Comparison of ENCODE assay signal across 16 cellular contexts in genomic region chr3:141277451-141277850, GRCh38. TPM values are rescaled to one million over a fixed set of nuclear protein-coding genes. Genes with fewer than 3 reads are reported as not detected.
DNase-seq lines count a peak whose midpoint lies in the region; ATAC-seq and TF ChIP-seq lines count a peak whose summit lies in the region.
"Had no signal": no experiment of that assay in that cellular context is flagged by ENCODE, and none has a peak within 500 bp of the region (broad histone marks: within the 10 kb centered on the region; RNA-seq: fewer than 3 reads in every experiment).

No MANE protein-coding gene starts in this region.

- H3K9me3 ChIP-seq in PC-9 (ENCODE audit: insufficient read depth, low read depth): no peaks in the 10 kb centered on the region
- H3K9me3 ChIP-seq in uterus: no peaks in the 10 kb centered on the region
- H3K9me3 ChIP-seq: BLaER1, HAP-1 had no signal

- peaks cover 46% of the 10 kb centered on the region for H3F3A ChIP-seq in PC-9 (ENCODE audit: insufficient read depth, low read depth)

- DNase-seq in D341Med (ENCODE audit: low spot score): peak; percentile 2
- DNase-seq in PC-9: no peak
- peak; percentile 41 for DNase-seq in coronary artery (ENCODE audit: low spot score)
- no peak for DNase-seq in uterus
- DNase-seq in epidermal melanocyte (ENCODE audit: insufficient read length, low spot score): no peak
- DNase-seq in HUDEP-2 (lab: John Stamatoyannopoulos, UW; ENCODE audit: unreplicated experiment in 76 of 76): no peak
- DNase-seq: 8988T; CD4-positive, alpha-beta memory T cell; DMS79 treated with DMSO at 0.1 percent for 48 hours; EL; GM23248 had no signal

- TF ChIP-seq CTCF in PC-9 (conservative IDR thresholded peaks at IDR 0.05) (no peak), coronary artery (IDR thresholded peaks at IDR 0.05) (no peak), uterus (IDR thresholded peaks at IDR 0.05) (no peak)

- peak overlapping the region; percentile 47; the same call in 1 of the 2 replicates for H3K4me2 ChIP-seq in PC-9

- H3K4me3 ChIP-seq in PC-9 (no peak overlapping the region), coronary artery (no peak overlapping the region), uterus (no peak overlapping the region)
- H3K4me3 ChIP-seq: BLaER1, GM12878, GM23248, HAP-1 had no signal

- no peak for TF ChIP-seq POLR2A in uterus (IDR thresholded peaks at IDR 0.05)

- H3K27me3 ChIP-seq in PC-9 (ENCODE audit: insufficient read depth, low read depth): no peaks in the 10 kb centered on the region
- no peaks in the 10 kb centered on the region for H3K27me3 ChIP-seq in uterus
- H3K27me3 ChIP-seq: BLaER1 had no signal

- H4K20me1 ChIP-seq in PC-9 (ENCODE audit: insufficient read depth): no peaks in the 10 kb centered on the region
- H4K20me1 ChIP-seq: BLaER1 had no signal

- no peak for ATAC-seq in HG02870 (IDR thresholded peaks at IDR 0.05; ENCODE audit: unreplicated experiment)
- ATAC-seq: GM12878, HepG2 had no signal

- no peaks in the 10 kb centered on the region for H3K9me2 ChIP-seq in PC-9 (ENCODE audit: insufficient read depth)

- H2AFZ ChIP-seq in PC-9: no peak overlapping the region
- H2AFZ ChIP-seq: GM23248 had no signal

- H3K36me3 ChIP-seq in PC-9 (ENCODE audit: low read depth): peaks cover 13% of the 10 kb centered on the region; the same call in 1 of the 2 replicates
- H3K36me3 ChIP-seq in uterus: no peaks in the 10 kb centered on the region
- H3K36me3 ChIP-seq: HAP-1 had no signal

- intact Hi-C loops in PC-9 (cut with micrococcal nuclease; ENCODE audit: unreplicated experiment): no loop called here
- intact Hi-C loops in uterus (cut with DNase I; ENCODE audit: low total_unique reads): no loop called here

- BruUV-seq in PC-9 (replicated peaks; lab: Mats Ljungman, UMichigan): no TSS peak

- POLR2A ChIA-PET in PC-9 (lab: Charles Lee; ENCODE audit: unreplicated experiment): no interaction called here

- CTCF ChIA-PET in PC-9 (lab: Charles Lee): interaction anchor here (0.7 kb wide), 1 partner anchor 46 kb away, joined by 3 read pairs; the partner anchor contains the start of gene PXYLP1

- peaks cover 63% of the 10 kb centered on the region for H3K4me1 ChIP-seq in PC-9 (replicated peaks; ENCODE audit: insufficient read depth)
- no peaks in the 10 kb centered on the region for H3K4me1 ChIP-seq in uterus

- H3K27ac ChIP-seq in PC-9 (peak overlapping the region; percentile 100; the same call in 1 of the 2 replicates), coronary artery (no peak overlapping the region), uterus (peak overlapping the region; percentile 13 to 43)
- H3K27ac ChIP-seq: BLaER1, GM23248 had no signal

- no peaks in the 10 kb centered on the region for H3K79me2 ChIP-seq in PC-9 (ENCODE audit: low read depth)

RNA-seq across cellular contexts. Expression of gene PXYLP1, which starts 45.8 kb away (rescaled TPM):
- total RNA-seq in PC-9 (2021) (7.8 and 11.1 TPM in 2 replicates), uterus (10 to 100 TPM; 18.5 to 29.7 (median 26.4) TPM)

Comparison
In these comparisons a context has a peak if more than half of its experiments do, and no peak if none do; other contexts are left out.
1. DNase-seq: peak in D341Med (single experiment) and coronary artery (single experiment); none in PC-9 (0 of 2), uterus (0 of 2), epidermal melanocyte (single experiment) and HUDEP-2 (0 of 76).
2. H3K27ac ChIP-seq: peak in PC-9 (single experiment) and uterus (2 of 2); none in coronary artery (0 of 2).